In the genomic region with DNA sequence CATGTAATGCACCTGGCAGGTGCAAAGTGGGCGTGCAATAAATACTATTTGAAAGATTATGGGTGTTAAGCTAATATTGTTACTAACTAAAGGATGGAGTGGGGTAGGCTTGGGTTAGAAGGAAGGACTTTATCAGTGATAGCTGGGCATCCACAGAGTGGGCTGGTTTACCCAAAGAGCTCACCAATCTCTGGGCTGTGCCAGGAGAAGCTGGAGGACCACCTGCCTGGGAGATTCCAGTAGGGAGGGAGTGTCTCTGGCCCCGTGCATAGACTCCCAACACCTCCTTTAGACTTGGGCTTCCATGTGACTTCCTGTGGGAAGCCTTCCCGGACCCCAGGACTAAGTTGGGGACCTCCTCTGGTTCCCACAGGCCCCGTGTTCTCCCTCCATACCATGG, we compare ENCODE assay signal across 1 cellular context.
TF ChIP-seq lines count a peak whose summit lies in the region.

No MANE protein-coding gene starts in this region.

TF ChIP-seq in H1, 55 proteins besides CTCF, POLR2A, EP300 and RAD21:
- TF ChIP-seq CTBP2 (IDR thresholded peaks at IDR 0.05; ENCODE audit: borderline replicate concordance, insufficient read depth, insufficient read length, low read length) (no peak), EZH2 (IDR thresholded peaks at IDR 0.05; ENCODE audit: low read depth, low read length, severe bottlenecking) (no peak), JUND (IDR thresholded peaks at IDR 0.05; ENCODE audit: low read length) (no peak), MAFK (IDR thresholded peaks at IDR 0.05; ENCODE audit: low read depth, low read length) (no peak), ZNF274 (IDR thresholded peaks at IDR 0.05; ENCODE audit: borderline replicate concordance, extremely low read depth, low read length) (no peak), CHD7 (IDR thresholded peaks at IDR 0.05; ENCODE audit: insufficient replicate concordance, low read length) (no peak), SP4 (IDR thresholded peaks at IDR 0.05; ENCODE audit: low read length) (no peak), NRF1 (IDR thresholded peaks at IDR 0.05; ENCODE audit: low read depth, low read length) (no peak), RNF2 (IDR thresholded peaks at IDR 0.05; ENCODE audit: borderline replicate concordance, low read depth, low read length, missing control alignments, poor library complexity, severe bottlenecking) (no peak), KDM1A (IDR thresholded peaks at IDR 0.05; ENCODE audit: borderline replicate concordance, low read length) (no peak), TBP (IDR thresholded peaks at IDR 0.05; ENCODE audit: low read depth, low read length) (no peak), SRF (IDR thresholded peaks at IDR 0.05; ENCODE audit: low read depth, low read length) (no peak)
